In genomic region chr6:167668754-167669552, GRCh38 we compare ENCODE assay signal across 1 cellular context.
TF ChIP-seq lines count a peak whose summit lies in the region.

No MANE protein-coding gene starts in this region.

TF ChIP-seq in HepG2, 621 proteins besides CTCF, POLR2A, EP300 and RAD21 (continued from another document):
- peak; percentile 4; the same call in 1 of the 2 replicates for TF ChIP-seq ZBTB2 (CRISPR knock-in tag; IDR thresholded peaks at IDR 0.05; ENCODE audit: low read depth)
- TF ChIP-seq ZBTB7A (CRISPR knock-in tag; IDR thresholded peaks at IDR 0.05) = 0 out of 2 replicates have a peak, but pooled peaks have one; percentile 63
- TF ChIP-seq TRIM24 (CRISPR knock-in tag; IDR thresholded peaks at IDR 0.05) = 0 out of 2 replicates have a peak, but pooled peaks have one; percentile 38
- peak; percentile 10; the same call in 1 of the 2 replicates for TF ChIP-seq ZNF691 (CRISPR knock-in tag; IDR thresholded peaks at IDR 0.05; ENCODE audit: borderline replicate concordance, low read depth)
- TF ChIP-seq ZNF546 (CRISPR knock-in tag; conservative IDR thresholded peaks at IDR 0.05) = no peak; the same call in 1 of the 2 replicates
- TF ChIP-seq NFE2 (CRISPR knock-in tag; IDR thresholded peaks at IDR 0.05) = 0 out of 2 replicates have a peak, but pooled peaks have one; percentile 51
- no peak for TF ChIP-seq ZNF580 (CRISPR knock-in tag; IDR thresholded peaks at IDR 0.05; ENCODE audit: borderline replicate concordance, low read depth)
- TF ChIP-seq ZNF552 (CRISPR knock-in tag; IDR thresholded peaks at IDR 0.05; ENCODE audit: borderline replicate concordance) = 0 out of 2 replicates have a peak, but pooled peaks have one; percentile 2
- 0 out of 2 replicates have a peak, but pooled peaks have one; percentile 19 for TF ChIP-seq ZNF354B (CRISPR knock-in tag; IDR thresholded peaks at IDR 0.05)
- TF ChIP-seq REL (CRISPR knock-in tag; conservative IDR thresholded peaks at IDR 0.05) = no peak
- TF ChIP-seq SNRNP70 (IDR thresholded peaks at IDR 0.05; ENCODE audit: low read depth, low read length) = no peak
- peak; percentile 12; the same call in 1 of the 2 replicates for TF ChIP-seq ZNF143 (CRISPR knock-in tag; IDR thresholded peaks at IDR 0.05)
- TF ChIP-seq ZNF446 (CRISPR knock-in tag; IDR thresholded peaks at IDR 0.05) = peak; percentile 60; the same call in 1 of the 2 replicates
- TF ChIP-seq CAMTA2 (CRISPR knock-in tag; IDR thresholded peaks at IDR 0.05; ENCODE audit: borderline replicate concordance) = 0 out of 2 replicates have a peak, but pooled peaks have one; percentile 10
- TF ChIP-seq HOXA9 (CRISPR knock-in tag; IDR thresholded peaks at IDR 0.05; ENCODE audit: borderline replicate concordance) = peak; percentile 27; the same call in 1 of the 2 replicates
- TF ChIP-seq BORCS8-MEF2B (CRISPR knock-in tag; IDR thresholded peaks at IDR 0.05) = no peak
- TF ChIP-seq CCAR2 (optimal IDR thresholded peaks at IDR 0.05; ENCODE audit: low read depth, low read length) = peak; percentile 6
- no peak for TF ChIP-seq FOXO1 (CRISPR knock-in tag; IDR thresholded peaks at IDR 0.05)
- peak; percentile 14; the same call in 1 of the 2 replicates for TF ChIP-seq FOSL2 (CRISPR knock-in tag; IDR thresholded peaks at IDR 0.05)
- peak; percentile 75; the same call in 1 of the 2 replicates for TF ChIP-seq ZC3H4 (CRISPR knock-in tag; IDR thresholded peaks at IDR 0.05; ENCODE audit: borderline replicate concordance)
- 0 out of 2 replicates have a peak, but pooled peaks have one; percentile 17 for TF ChIP-seq ZNF782 (CRISPR knock-in tag; IDR thresholded peaks at IDR 0.05; ENCODE audit: borderline replicate concordance)
- 0 out of 2 replicates have a peak, but pooled peaks have one; percentile 3 for TF ChIP-seq ZNF333 (CRISPR knock-in tag; IDR thresholded peaks at IDR 0.05; ENCODE audit: borderline replicate concordance)
- 0 out of 2 replicates have a peak, but pooled peaks have one; percentile 15 for TF ChIP-seq ZNF768 (CRISPR knock-in tag; IDR thresholded peaks at IDR 0.05)
- TF ChIP-seq NPAS2 (CRISPR knock-in tag; IDR thresholded peaks at IDR 0.05; ENCODE audit: borderline replicate concordance) = no peak
- TF ChIP-seq KDM5B (CRISPR knock-in tag; IDR thresholded peaks at IDR 0.05; ENCODE audit: borderline replicate concordance) = peak; percentile 12; the same call in 1 of the 2 replicates
